ENCODE assay signal across 17 cellular contexts in the genomic region with DNA sequence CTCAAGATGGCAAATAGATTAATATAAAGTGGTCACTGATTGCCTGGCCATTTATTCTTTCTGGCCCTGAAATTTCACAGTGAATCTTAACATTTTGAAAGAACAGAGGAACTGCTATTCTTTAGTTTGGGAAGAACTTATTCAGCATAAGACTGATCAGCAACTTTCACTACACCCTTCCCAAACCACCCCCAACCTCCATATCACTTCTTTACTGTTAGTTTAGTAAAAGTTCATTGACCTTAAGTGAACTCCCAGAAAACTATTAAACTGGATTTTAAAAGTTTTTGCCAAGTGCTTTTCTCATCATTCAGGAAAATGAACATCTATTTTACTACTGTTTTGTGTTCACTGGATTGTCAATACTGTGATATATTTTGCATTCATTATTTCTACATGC.
DNase-seq lines count a peak whose midpoint lies in the region; ATAC-seq, FAIRE-seq and TF ChIP-seq lines count a peak whose summit lies in the region.
"Had no signal": no experiment of that assay in that cellular context is flagged by ENCODE, and none has a peak within 500 bp of the region (broad histone marks: within the 10 kb centered on the region; RNA-seq: fewer than 3 reads in every experiment).

No MANE protein-coding gene starts in this region.

- TF ChIP-seq POLR2A in H54 (IDR thresholded peaks at IDR 0.05; ENCODE audit: low read depth, low read length) (no peak), gastroesophageal sphincter (IDR thresholded peaks at IDR 0.05) (no peak), prostate gland (IDR thresholded peaks at IDR 0.05) (no peak)

- peak; percentile 68 for FAIRE-seq in H54 (lab: Jason Lieb, UNC)
- FAIRE-seq: GM12892 had no signal

- H3K36me3 ChIP-seq in SK-N-MC (ENCODE audit: insufficient read depth, low read length) = no peaks in the 10 kb centered on the region; the same call in 1 of the 2 replicates
- no peaks in the 10 kb centered on the region for H3K36me3 ChIP-seq in gastroesophageal sphincter
- H3K36me3 ChIP-seq in subcutaneous abdominal adipose tissue (ENCODE audit: control insufficient read depth in 5 of 5, insufficient read depth in 5 of 5, low read length in 5 of 5) = no peaks in the 10 kb centered on the region
- no peaks in the 10 kb centered on the region for H3K36me3 ChIP-seq in prostate gland

- TF ChIP-seq EP300 in gastroesophageal sphincter (IDR thresholded peaks at IDR 0.05) = no peak

- H3K27ac ChIP-seq in SK-N-MC = peak overlapping the region; percentile 51; the same call in 1 of the 2 replicates
- H3K27ac ChIP-seq in gastroesophageal sphincter = peak overlapping the region in 3 of 4 donors; percentile 7 to 58 (median 34)
- peak overlapping the region; percentile 26 for H3K27ac ChIP-seq in subcutaneous abdominal adipose tissue (ENCODE audit: low read depth, low read length)
- H3K27ac ChIP-seq in prostate gland = no peak overlapping the region
- H3K27ac ChIP-seq: BLaER1, HL-60 had no signal

- ATAC-seq in gastroesophageal sphincter (no peak), GM21528 (IDR thresholded peaks at IDR 0.05; ENCODE audit: low FRiP score, unreplicated experiment) (no peak)

- no peak for DNase-seq in H54 (ENCODE audit: insufficient read length, low spot score)
- DNase-seq in SK-N-MC (ENCODE audit: low read depth, low spot score) = no peak
- no peak for DNase-seq in prostate gland (ENCODE audit: low spot score)
- no peak for DNase-seq in stimulated activated CD8-positive, alpha-beta memory T cell treated with anti-CD3 and anti-CD28 coated beads, Interleukin-4, amount 100 ng/mL, for 48 hours
- DNase-seq: 8988T; AML-193; Caco-2; CD8-positive, alpha-beta memory T cell; DND-41; GDM1; H7 had no signal

- intact Hi-C loops in prostate gland (cut with DNase I) = no loop called here

- H3K27me3 ChIP-seq in gastroesophageal sphincter (no peaks in the 10 kb centered on the region), subcutaneous abdominal adipose tissue (ENCODE audit: control insufficient read depth in 5 of 5, insufficient read depth in 4 of 5, low read length in 5 of 5) (no peaks in the 10 kb centered on the region), prostate gland (replicated peaks; ENCODE audit: insufficient read depth) (no peaks in the 10 kb centered on the region)
- H3K27me3 ChIP-seq: BLaER1 had no signal

- H3K9ac ChIP-seq in SK-N-MC (ENCODE audit: insufficient read length) = no peak overlapping the region
- H3K9ac ChIP-seq in subcutaneous abdominal adipose tissue (ENCODE audit: low read length in 5 of 5) = no peak overlapping the region
- H3K9ac ChIP-seq: BLaER1 had no signal

- TF ChIP-seq CTCF in gastroesophageal sphincter (IDR thresholded peaks at IDR 0.05) (no peak), prostate gland (IDR thresholded peaks at IDR 0.05) (no peak)

- H3K9me3 ChIP-seq in SK-N-MC (ENCODE audit: low read depth, low read length) (no peaks in the 10 kb centered on the region), gastroesophageal sphincter (no peaks in the 10 kb centered on the region), subcutaneous abdominal adipose tissue (ENCODE audit: control insufficient read depth in 5 of 5, low read length in 5 of 5) (no peaks in the 10 kb centered on the region), prostate gland (no peaks in the 10 kb centered on the region)
- H3K9me3 ChIP-seq: BLaER1, Caco-2 had no signal

- H3K4me1 ChIP-seq in gastroesophageal sphincter (peaks cover 3 to 40% (median 8%) of the 10 kb centered on the region in 3 donors), subcutaneous abdominal adipose tissue (ENCODE audit: control insufficient read depth in 5 of 5, insufficient read depth in 5 of 5, low read length in 5 of 5) (peaks cover 0 to 23% (median 22%) of the 10 kb centered on the region in 5 donors), prostate gland (replicated peaks) (no peaks in the 10 kb centered on the region)
- H3K4me1 ChIP-seq: Caco-2 had no signal

- peak overlapping the region; percentile 33 for H3K4me3 ChIP-seq in SK-N-MC
- no peak overlapping the region for H3K4me3 ChIP-seq in gastroesophageal sphincter
- peak overlapping the region in 1 of 5 donors; percentile 1 for H3K4me3 ChIP-seq in subcutaneous abdominal adipose tissue (ENCODE audit: low read depth in 1 of 5, low read length in 5 of 5)
- H3K4me3 ChIP-seq in prostate gland = no peak overlapping the region
- H3K4me3 ChIP-seq: BLaER1 had no signal

Comparison
In these comparisons a context has a peak if more than half of its experiments do, and no peak if none do; other contexts are left out.
1. H3K27ac ChIP-seq: peak in SK-N-MC (single experiment), gastroesophageal sphincter (3 of 4) and subcutaneous abdominal adipose tissue (single experiment); none in prostate gland (0 of 2).